13 cellular contexts compared by ENCODE assay signal in genomic region chr6:87645080-87645479, GRCh38. TPM values are rescaled to one million over a fixed set of nuclear protein-coding genes. Genes with fewer than 3 reads are reported as not detected.
DNase-seq lines count a peak whose midpoint lies in the region; ATAC-seq and TF ChIP-seq lines count a peak whose summit lies in the region.
"Had no signal": no experiment of that assay in that cellular context is flagged by ENCODE, and none has a peak within 500 bp of the region (broad histone marks: within the 10 kb centered on the region; RNA-seq: fewer than 3 reads in every experiment).

No MANE protein-coding gene starts in this region.

- H3K4me3 Mint-ChIP-seq in T-helper 17 cell = peak overlapping the region; percentile 83
- no peak overlapping the region for H3K4me3 Mint-ChIP-seq in mesothelial cell of epicardium

- H3K4me1 Mint-ChIP-seq in T-helper 17 cell (peaks cover 8% of the 10 kb centered on the region), mesothelial cell of epicardium (peaks cover 5% of the 10 kb centered on the region)

- no peaks in the 10 kb centered on the region for H3K9me3 Mint-ChIP-seq in mesothelial cell of epicardium

- no peaks in the 10 kb centered on the region for H3K9me3 ChIP-seq in T-helper 17 cell (ENCODE audit: control insufficient read depth, low read length, poor library complexity, severe bottlenecking)
- H3K9me3 ChIP-seq: Caco-2, SJCRH30 had no signal

- H3K27ac Mint-ChIP-seq in T-helper 17 cell (peak overlapping the region; percentile 86), mesothelial cell of epicardium (peak overlapping the region; percentile 39)

- no peaks in the 10 kb centered on the region; the same call in 1 of the 2 replicates for H3K36me3 ChIP-seq in GM06990 (ENCODE audit: control insufficient read depth, insufficient read depth, low read length)

- DNase-seq in GM06990 (ENCODE audit: extremely low read depth, insufficient read length) = no peak
- no peak for DNase-seq in T-helper 17 cell
- DNase-seq in mesothelial cell of epicardium (ENCODE audit: low spot score in 2 of 2, unreplicated experiment in 2 of 2) = no peak
- DNase-seq in cortex of kidney (lab: John Stamatoyannopoulos, UW) = no peak
- no peak for DNase-seq in activated effector memory CD4-positive, alpha-beta T cell treated with anti-CD3 and anti-CD28 coated beads, Interleukin-2, amount 50 U/mL, for 16 hours
- DNase-seq: Caco-2, cerebellar nuclear complex, GM23248, hypothalamus, SJCRH30 had no signal

- H3K36me3 Mint-ChIP-seq in T-helper 17 cell (ENCODE audit: low read depth) (peaks cover 6% of the 10 kb centered on the region), mesothelial cell of epicardium (peaks cover 6% of the 10 kb centered on the region)

- H3K27me3 ChIP-seq in GM06990 (replicated peaks; ENCODE audit: control insufficient read depth, insufficient read depth, low read length) = no peaks in the 10 kb centered on the region
- H3K27me3 ChIP-seq: SJCRH30 had no signal

- TF ChIP-seq CTCF in GM06990 (IDR thresholded peaks at IDR 0.05; ENCODE audit: insufficient read depth, low read length, poor library complexity, severe bottlenecking) = no peak
- no peak for TF ChIP-seq CTCF in mesothelial cell of epicardium (IDR thresholded peaks at IDR 0.05; ENCODE audit: unreplicated experiment)

- H3K27me3 Mint-ChIP-seq in T-helper 17 cell (no peaks in the 10 kb centered on the region), mesothelial cell of epicardium (ENCODE audit: low read depth) (no peaks in the 10 kb centered on the region)

- peak overlapping the region; percentile 22; the same call in 1 of the 2 replicates for H3K4me3 ChIP-seq in GM06990 (replicated peaks; ENCODE audit: low read depth, low read length)
- H3K4me3 ChIP-seq: GM23248, SJCRH30 had no signal

- ATAC-seq in GM21619 (IDR thresholded peaks at IDR 0.05; ENCODE audit: unreplicated experiment) = peak; percentile 51
- peak; percentile 64 for ATAC-seq in T-helper 17 cell
- ATAC-seq in SK-N-SH treated with all-trans-retinoic acid at 6 μM for 48 hours = no peak
- ATAC-seq: esophagus mucosa had no signal

TF ChIP-seq in SK-N-SH treated with all-trans-retinoic acid at 6 μM for 48 hours, 23 proteins besides CTCF, POLR2A, EP300 and RAD21:
- TF ChIP-seq SNAI2 (CRISPR knock-in tag; IDR thresholded peaks at IDR 0.05) (no peak), BACH2 (CRISPR knock-in tag; IDR thresholded peaks at IDR 0.05; ENCODE audit: borderline replicate concordance) (no peak), RARB (CRISPR knock-in tag; IDR thresholded peaks at IDR 0.05) (no peak), ISL1 (CRISPR knock-in tag; IDR thresholded peaks at IDR 0.05) (no peak), ESRRG (CRISPR knock-in tag; IDR thresholded peaks at IDR 0.05) (no peak), POU6F1 (CRISPR knock-in tag; IDR thresholded peaks at IDR 0.05; ENCODE audit: borderline replicate concordance, low read depth) (no peak), CREB5 (CRISPR knock-in tag; IDR thresholded peaks at IDR 0.05; ENCODE audit: low read depth) (no peak), ARNTL (CRISPR knock-in tag; IDR thresholded peaks at IDR 0.05; ENCODE audit: borderline replicate concordance, low read depth) (no peak), TCF4 (CRISPR knock-in tag; IDR thresholded peaks at IDR 0.05; ENCODE audit: borderline replicate concordance) (no peak), PPARA (CRISPR knock-in tag; IDR thresholded peaks at IDR 0.05; ENCODE audit: borderline replicate concordance) (no peak), ZNF70 (CRISPR knock-in tag; IDR thresholded peaks at IDR 0.05) (no peak), ZFP30 (CRISPR knock-in tag; IDR thresholded peaks at IDR 0.05) (no peak)

RNA-seq across cellular contexts. Expression of gene ORC3, which starts 55.1 kb away (rescaled TPM):
- total RNA-seq in T-helper 17 cell (10 to 100 TPM; 14.3 to 14.4 TPM), mesothelial cell of epicardium (28.0 to 29.5 TPM (median 28.8 TPM) in 3 replicates)

RNA-seq across cellular contexts. Expression of gene RARS2, which starts 55.3 kb away (rescaled TPM):
- 10 to 100 TPM; 22.8 to 26.6 TPM for total RNA-seq in T-helper 17 cell
- 51.9 to 53.3 TPM (median 52.6 TPM) in 3 replicates for total RNA-seq in mesothelial cell of epicardium

RNA-seq across cellular contexts. Expression of gene AKIRIN2, which starts 57.0 kb away (rescaled TPM):
- total RNA-seq in T-helper 17 cell = 100 to 1,000 TPM; 114 to 128 TPM
- 84.1 to 88.1 TPM (median 84.7 TPM) in 3 replicates for total RNA-seq in mesothelial cell of epicardium
